In the genomic region with DNA sequence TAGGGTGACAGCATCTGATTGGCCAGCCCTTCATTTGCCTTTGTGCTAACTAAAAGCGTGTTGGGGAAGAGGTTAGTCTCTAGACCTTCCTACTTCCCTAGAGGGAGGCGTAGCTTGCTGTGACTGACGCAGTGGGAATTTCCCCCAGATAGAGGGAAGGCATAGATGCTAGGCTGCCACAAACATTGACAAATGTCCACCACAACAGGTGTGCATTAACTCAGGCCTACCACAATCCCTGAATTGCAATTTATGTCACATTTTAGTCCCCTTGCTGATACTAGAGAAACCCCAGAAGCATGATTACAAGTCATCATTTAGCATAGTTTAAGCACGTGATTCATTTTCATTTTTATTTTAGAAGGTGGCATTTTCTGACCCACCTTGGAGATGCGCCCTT, we compare ENCODE assay signal across 11 cellular contexts.
DNase-seq lines count a peak whose midpoint lies in the region; ATAC-seq and TF ChIP-seq lines count a peak whose summit lies in the region.
"Had no signal": no experiment of that assay in that cellular context is flagged by ENCODE, and none has a peak within 500 bp of the region (broad histone marks: within the 10 kb centered on the region; RNA-seq: fewer than 3 reads in every experiment).

No MANE protein-coding gene starts in this region.

- TF ChIP-seq EP300 in stomach (IDR thresholded peaks at IDR 0.05), result no peak

- intact Hi-C loops in CD14-positive monocyte (cut with micrococcal nuclease), result no loop called here
- intact Hi-C loops in stomach (cut with DNase I; ENCODE audit: low total_unique reads), result no loop called here

- H3K4me3 ChIP-seq in OCI-LY3 (ENCODE audit: low read length) (peak overlapping the region; percentile 38), stomach (no peak overlapping the region)
- H3K4me3 ChIP-seq: dorsolateral prefrontal cortex had no signal

- H3K9me3 Mint-ChIP-seq in CD14-positive monocyte, result peaks cover 11 to 19% (median 15%) of the 10 kb centered on the region in 7 donors
- H3K9me3 Mint-ChIP-seq in activated naive CD4-positive, alpha-beta T cell treated with anti-CD3 and anti-CD28 coated beads, Interleukin-2, amount 50 U/mL, for 72 hours, result no peaks in the 10 kb centered on the region

- H3K27ac ChIP-seq in OCI-LY3 (ENCODE audit: low read length), result peak overlapping the region; percentile 85
- H3K27ac ChIP-seq in stomach, result no peak overlapping the region
- H3K27ac ChIP-seq: dorsolateral prefrontal cortex had no signal

- H3K27ac Mint-ChIP-seq in CD14-positive monocyte, result peak overlapping the region; percentile 89 to 95 (median 93)
- H3K27ac Mint-ChIP-seq in activated naive CD4-positive, alpha-beta T cell treated with anti-CD3 and anti-CD28 coated beads, Interleukin-2, amount 50 U/mL, for 72 hours, result no peak overlapping the region

- 83 to 94% (median 92%) methylated on average over 5 of the region's 5 CpGs for WGBS in stomach, 5 donors

- H2AFZ ChIP-seq in OCI-LY3 (ENCODE audit: low read depth, low read length), result no peak overlapping the region

- peaks cover 27% of the 10 kb centered on the region for H3K4me1 Mint-ChIP-seq in CD14-positive monocyte

- H3K79me2 ChIP-seq in OCI-LY3 (ENCODE audit: low read length), result no peaks in the 10 kb centered on the region

- no peak for TF ChIP-seq POLR2A in stomach (IDR thresholded peaks at IDR 0.05)

- ATAC-seq in GM19043 (IDR thresholded peaks at IDR 0.05; ENCODE audit: low read depth, unreplicated experiment) (peak; percentile 68), HG02938 (IDR thresholded peaks at IDR 0.05; ENCODE audit: unreplicated experiment) (peak; percentile 73)
- no peak for ATAC-seq in activated naive CD4-positive, alpha-beta T cell treated with anti-CD3 and anti-CD28 coated beads, Interleukin-2, amount 50 U/mL, for 72 hours
- ATAC-seq: HCT116 had no signal

- peak overlapping the region; percentile 35; the same call in 1 of the 2 replicates for H3K9ac ChIP-seq in OCI-LY3 (ENCODE audit: low read length)

- H3K4me1 ChIP-seq in OCI-LY3 (ENCODE audit: low read length), result peaks cover 38% of the 10 kb centered on the region
- H3K4me1 ChIP-seq in stomach, result no peaks in the 10 kb centered on the region

- H3K36me3 ChIP-seq in OCI-LY3 (replicated peaks; ENCODE audit: low read depth, low read length) (peaks cover 7% of the 10 kb centered on the region), stomach (no peaks in the 10 kb centered on the region)

- H3K9me3 ChIP-seq in OCI-LY3 (ENCODE audit: insufficient read depth, low read length) (peaks cover 11% of the 10 kb centered on the region; the same call in 1 of the 2 replicates), stomach (peaks cover 0 to 12% (median 0%) of the 10 kb centered on the region in 4 donors)

- H3K27me3 Mint-ChIP-seq in CD14-positive monocyte (ENCODE audit: low read depth in 3 of 3), result peaks cover 0 to 6% (median 2%) of the 10 kb centered on the region in 3 donors

- H4K20me1 ChIP-seq in OCI-LY3 (ENCODE audit: insufficient read depth, low read length), result no peaks in the 10 kb centered on the region

- H3K36me3 Mint-ChIP-seq in CD14-positive monocyte, result peaks cover 0 to 4% of the 10 kb centered on the region in 2 donors
- H3K36me3 Mint-ChIP-seq in activated naive CD4-positive, alpha-beta T cell treated with anti-CD3 and anti-CD28 coated beads, Interleukin-2, amount 50 U/mL, for 72 hours, result no peaks in the 10 kb centered on the region

- H3K27me3 ChIP-seq in OCI-LY3 (ENCODE audit: low read depth, low read length) (no peaks in the 10 kb centered on the region), stomach (no peaks in the 10 kb centered on the region)

- peak overlapping the region; percentile 67 for H3K4me2 ChIP-seq in OCI-LY3 (ENCODE audit: low read length)

- TF ChIP-seq CTCF in CD14-positive monocyte (IDR thresholded peaks at IDR 0.05), result no peak
- no peak for TF ChIP-seq CTCF in OCI-LY3 (IDR thresholded peaks at IDR 0.05; ENCODE audit: low read depth, low read length)
- no peak for TF ChIP-seq CTCF in stomach (IDR thresholded peaks at IDR 0.05)

- H3K4me3 Mint-ChIP-seq in CD14-positive monocyte, result peak overlapping the region in 1 of 2 donors; percentile 10

- DNase-seq in CD14-positive monocyte (ENCODE audit: low spot score), result peak; percentile 82
- no peak for DNase-seq in stomach
- DNase-seq in activated T-cell treated with anti-CD3 and anti-CD28 coated beads, Interleukin-2, amount 50 U/mL, for 48 hours, result no peak
- DNase-seq in stimulated activated naive CD4-positive, alpha-beta T cell (lab: John Stamatoyannopoulos, UW), result no peak
- DNase-seq in activated naive CD4-positive, alpha-beta T cell treated with anti-CD3 and anti-CD28 coated beads, Interleukin-2, amount 50 U/mL, for 72 hours (ENCODE audit: low spot score in 2 of 2), result no peak
- DNase-seq: dorsolateral prefrontal cortex, NCI-H526 treated with DMSO at 0.1 percent for 48 hours had no signal

Comparison
In these comparisons a context has a peak if more than half of its experiments do, and no peak if none do; other contexts are left out.
1. H3K27ac Mint-ChIP-seq: peak in CD14-positive monocyte (7 of 7); none in activated naive CD4-positive, alpha-beta T cell treated with anti-CD3 and anti-CD28 coated beads, Interleukin-2, amount 50 U/mL, for 72 hours (0 of 2).
2. ATAC-seq: peak in GM19043 (single experiment) and HG02938 (single experiment); none in activated naive CD4-positive, alpha-beta T cell treated with anti-CD3 and anti-CD28 coated beads, Interleukin-2, amount 50 U/mL, for 72 hours (0 of 2).